Comparison of ENCODE assay signal across 8 cellular contexts in genomic region chr10:124403548-124403947, GRCh38. TPM values are rescaled to one million over a fixed set of nuclear protein-coding genes. Genes with fewer than 3 reads are reported as not detected.
DNase-seq lines count a peak whose midpoint lies in the region; ATAC-seq, FAIRE-seq and TF ChIP-seq lines count a peak whose summit lies in the region.

No MANE protein-coding gene starts in this region.

- TF ChIP-seq CTCF in heart right ventricle (IDR thresholded peaks at IDR 0.05), result peak; percentile 26 to 70 (median 63)

- WGBS in heart right ventricle, 2 donors, result 38 to 42% methylated on average over 8 of the region's 8 CpGs

- H3K4me1 ChIP-seq in heart right ventricle, result peaks cover 0 to 10% (median 4%) of the 10 kb centered on the region in 9 donors

- ATAC-seq in GM21447 (IDR thresholded peaks at IDR 0.05; ENCODE audit: unreplicated experiment) (peak; percentile 84), heart right ventricle (peak; percentile 79 to 90 (median 88))

- intact Hi-C loops in heart right ventricle (cut with DNase I), result loop anchor here in 1 of 10 donors (5.0 kb wide), 1 partner anchor 821 kb away; no protein-coding TSS in a partner anchor

- peak; percentile 88 for FAIRE-seq in G401.6 (lab: Jason Lieb, UNC)

- H3K27ac ChIP-seq in heart right ventricle, result no peak overlapping the region

- CTCF ChIA-PET in activated naive CD4-positive, alpha-beta T cell treated with anti-CD3 and anti-CD28 coated beads, Interleukin-2, amount 10 ng/mL, durations not matched to agents 7 days and 5 days (lab: Charles Lee), result interaction anchor here (0.7 to 4.6 kb wide), 7 partner anchors 9 to 407 kb away, joined by 3 to 34 read pairs (median 5); no protein-coding TSS in a partner anchor

- H3K27me3 Mint-ChIP-seq in activated naive CD4-positive, alpha-beta T cell treated with anti-CD3 and anti-CD28 coated beads, Interleukin-2, amount 10 ng/mL, durations not matched to agents 7 days and 5 days, result no peaks in the 10 kb centered on the region

- no peaks in the 10 kb centered on the region for H3K9me3 ChIP-seq in heart right ventricle

- H3K9me3 Mint-ChIP-seq in activated naive CD4-positive, alpha-beta T cell treated with anti-CD3 and anti-CD28 coated beads, Interleukin-2, amount 10 ng/mL, durations not matched to agents 7 days and 5 days, result no peaks in the 10 kb centered on the region

- H3K36me3 ChIP-seq in heart right ventricle, result peaks cover 0 to 100% (median 58%) of the 10 kb centered on the region in 9 donors

- peaks cover 33% of the 10 kb centered on the region for H3K36me3 Mint-ChIP-seq in activated naive CD4-positive, alpha-beta T cell treated with anti-CD3 and anti-CD28 coated beads, Interleukin-2, amount 10 ng/mL, durations not matched to agents 7 days and 5 days

- no peaks in the 10 kb centered on the region for H3K27me3 ChIP-seq in heart right ventricle

- peak; percentile 78 for DNase-seq in HT1080 (ENCODE audit: low read depth)
- DNase-seq in NCI-H82 treated with DMSO at 0.1 percent for 48 hours (lab: John Stamatoyannopoulos, UW; ENCODE audit: unreplicated experiment), result peak; percentile 72
- DNase-seq in activated naive CD4-positive, alpha-beta T cell treated with anti-CD3 and anti-CD28 coated beads, Interleukin-2, amount 10 ng/mL, durations not matched to agents 7 days and 5 days, result peak; percentile 47
- DNase-seq in heart right ventricle, result peak in 1 of 2 donors; percentile 41
- peak; percentile 64 for DNase-seq in putamen (ENCODE audit: low spot score)
- DNase-seq in T1000 (lab: John Stamatoyannopoulos, UW), result no peak

- H3K27ac Mint-ChIP-seq in activated naive CD4-positive, alpha-beta T cell treated with anti-CD3 and anti-CD28 coated beads, Interleukin-2, amount 10 ng/mL, durations not matched to agents 7 days and 5 days, result peak overlapping the region; percentile 69

- no peak overlapping the region for H3K4me3 Mint-ChIP-seq in activated naive CD4-positive, alpha-beta T cell treated with anti-CD3 and anti-CD28 coated beads, Interleukin-2, amount 10 ng/mL, durations not matched to agents 7 days and 5 days

- no peak overlapping the region for H3K4me3 ChIP-seq in heart right ventricle

- H3K4me1 Mint-ChIP-seq in activated naive CD4-positive, alpha-beta T cell treated with anti-CD3 and anti-CD28 coated beads, Interleukin-2, amount 10 ng/mL, durations not matched to agents 7 days and 5 days, result peaks cover 10% of the 10 kb centered on the region

RNA-seq across cellular contexts. Expression of gene OAT, which starts 15.2 kb away (rescaled TPM):
- total RNA-seq in HT1080 (2014; rRNA removed; shearing (Covaris generic)), result 99.3 and 105 TPM in 2 replicates
- 93.4 and 108 TPM in 2 replicates for polyA plus RNA-seq in HT1080 (2015; cell fraction: cytosol; rRNA removed)
- polyA plus RNA-seq in HT1080 (2015; cell fraction: nucleus; rRNA removed), result 152 and 175 TPM in 2 replicates
- 10 to 100 TPM; 27.4 to 46.9 (median 32.0) TPM for total RNA-seq in heart right ventricle
- 10 to 100 TPM; 15.1 to 27.5 TPM for polyA plus RNA-seq in heart right ventricle

RNA-seq across cellular contexts. Expression of gene NKX1-2, which starts 46.3 kb away (rescaled TPM):
- 0.05 TPM in 1 of 2 replicates, not detected in the other for total RNA-seq in HT1080 (2014; rRNA removed; shearing (Covaris generic))
- polyA plus RNA-seq in HT1080 (2015; cell fraction: cytosol; rRNA removed), result not detected in 2 replicates
- polyA plus RNA-seq in HT1080 (2015; cell fraction: nucleus; rRNA removed), result 0.07 and 0.08 TPM in 2 replicates
- total RNA-seq in heart right ventricle, result not detected
- polyA plus RNA-seq in heart right ventricle, result not detected

RNA-seq across cellular contexts. Expression of gene LHPP, which starts 58.1 kb away (rescaled TPM):
- 2.1 and 3.2 TPM in 2 replicates for total RNA-seq in HT1080 (2014; rRNA removed; shearing (Covaris generic))
- polyA plus RNA-seq in HT1080 (2015; cell fraction: cytosol; rRNA removed), result 8.8 and 12.6 TPM in 2 replicates
- 11.4 and 15.9 TPM in 2 replicates for polyA plus RNA-seq in HT1080 (2015; cell fraction: nucleus; rRNA removed)
- total RNA-seq in heart right ventricle, result 10 to 100 TPM in 9 of 10 donors, 1 to 10 TPM in 1; 9.5 to 20.5 (median 13.8) TPM
- polyA plus RNA-seq in heart right ventricle, result 1 to 10 TPM; 4.2 to 5.4 TPM
